In genomic region chr10:27503498-27504006, GRCh38 we compare ENCODE assay signal across 8 cellular contexts. TPM values are rescaled to one million over a fixed set of nuclear protein-coding genes. Genes with fewer than 3 reads are reported as not detected.
DNase-seq lines count a peak whose midpoint lies in the region; ATAC-seq and TF ChIP-seq lines count a peak whose summit lies in the region.

No MANE protein-coding gene starts in this region.

- H3K4me1 ChIP-seq in HEK293 (ENCODE audit: control insufficient read depth, insufficient read depth, low read length) (no peaks in the 10 kb centered on the region), iPS DF 6.9 (ENCODE audit: control insufficient read depth, insufficient read depth, low read length) (no peaks in the 10 kb centered on the region; the same call in 1 of the 2 replicates)

- WGBS in iPS DF 6.9 (ENCODE audit: insufficient coverage, insufficient read length) = no CpG with 5 or more reads among the region's 4 CpGs

- H3K36me3 ChIP-seq in HEK293 (ENCODE audit: control insufficient read depth in 2 of 2, insufficient read depth in 1 of 2, low read length in 2 of 2) (peaks cover 0 to 7% of the 10 kb centered on the region in 2 experiments; a peak in 1 of 3 replicates), iPS DF 6.9 (ENCODE audit: control insufficient read depth, insufficient read depth, low read length) (no peaks in the 10 kb centered on the region)

- H3K27ac ChIP-seq in HEK293 (ENCODE audit: extremely low read depth, low read depth, low read length) (no peak overlapping the region), iPS DF 6.9 (ENCODE audit: low read length) (no peak overlapping the region)

- intact Hi-C loops in activated CD4-positive, alpha-beta memory T cell treated with anti-CD3 and anti-CD28 coated beads for 36 hours (cut with micrococcal nuclease) = loop anchor here (1.0 to 10.0 kb wide), 11 partner anchors 10 to 1029 kb away; partner anchors contain the start of gene YME1L1

- H3K9me3 Mint-ChIP-seq in activated CD4-positive, alpha-beta memory T cell treated with anti-CD3 and anti-CD28 coated beads for 36 hours = no peaks in the 10 kb centered on the region
- H3K9me3 Mint-ChIP-seq in stimulated activated memory B cell treated with anti-CD40 and anti-IgM and Interleukin-4, amounts not matched to agents 10 μg/mL and 1 μg/mL and 100 μg/mL, for 72 hours = peaks cover under 1% of the 10 kb centered on the region

- peak overlapping the region; percentile 100 for H3K4me3 Mint-ChIP-seq in activated CD4-positive, alpha-beta memory T cell treated with anti-CD3 and anti-CD28 coated beads for 36 hours
- H3K4me3 Mint-ChIP-seq in stimulated activated memory B cell treated with anti-CD40 and anti-IgM and Interleukin-4, amounts not matched to agents 10 μg/mL and 1 μg/mL and 100 μg/mL, for 72 hours = peak overlapping the region; percentile 92

- CTCF ChIA-PET in HEK293 (lab: Yijun Ruan, JAX) = interaction anchor here (0.6 to 0.7 kb wide), 4 partner anchors 110 to 1481 kb away, joined by 3 read pairs; no protein-coding TSS in a partner anchor
- CTCF ChIA-PET in activated CD4-positive, alpha-beta memory T cell treated with anti-CD3 and anti-CD28 coated beads for 36 hours (lab: Charles Lee) = interaction anchor here (0.8 to 1.9 kb wide), 7 partner anchors 10 to 738 kb away, joined by 3 to 8 read pairs (median 4); no protein-coding TSS in a partner anchor

- no peak for DNase-seq in activated CD4-positive, alpha-beta memory T cell treated with anti-CD3 and anti-CD28 coated beads for 36 hours
- no peak for DNase-seq in iPS DF 6.9 (ENCODE audit: low read depth, low spot score)
- no peak for DNase-seq in RPMI8226
- DNase-seq in central memory CD4-positive, alpha-beta T cell = no peak
- no peak for DNase-seq in dermis blood vessel endothelial cell

- no peaks in the 10 kb centered on the region for H3K27me3 ChIP-seq in iPS DF 6.9 (ENCODE audit: control insufficient read depth, insufficient read depth, low read length)

- no peak for TF ChIP-seq CTCF in HEK293 (tag by site-specific recombination; IDR thresholded peaks at IDR 0.05)

- peak overlapping the region; percentile 96 for H3K27ac Mint-ChIP-seq in activated CD4-positive, alpha-beta memory T cell treated with anti-CD3 and anti-CD28 coated beads for 36 hours
- H3K27ac Mint-ChIP-seq in stimulated activated memory B cell treated with anti-CD40 and anti-IgM and Interleukin-4, amounts not matched to agents 10 μg/mL and 1 μg/mL and 100 μg/mL, for 72 hours = peak overlapping the region; percentile 94

- no peaks in the 10 kb centered on the region for H3K9me3 ChIP-seq in HEK293 (ENCODE audit: control insufficient read depth, insufficient read depth, low read depth, low read length)
- H3K9me3 ChIP-seq in iPS DF 6.9 (ENCODE audit: control insufficient read depth, insufficient read depth, low read length) = no peaks in the 10 kb centered on the region

- ATAC-seq in stimulated activated memory B cell treated with anti-CD40 and anti-IgM and Interleukin-4, amounts not matched to agents 10 μg/mL and 1 μg/mL and 100 μg/mL, for 72 hours = no peak
- ATAC-seq in GM19351 (IDR thresholded peaks at IDR 0.05; ENCODE audit: unreplicated experiment) = no peak

- peaks cover 45% of the 10 kb centered on the region for H3K4me1 Mint-ChIP-seq in activated CD4-positive, alpha-beta memory T cell treated with anti-CD3 and anti-CD28 coated beads for 36 hours (ENCODE audit: low read depth)
- peaks cover 36% of the 10 kb centered on the region for H3K4me1 Mint-ChIP-seq in stimulated activated memory B cell treated with anti-CD40 and anti-IgM and Interleukin-4, amounts not matched to agents 10 μg/mL and 1 μg/mL and 100 μg/mL, for 72 hours

- H3K4me3 ChIP-seq in HEK293 (ENCODE audit: low read depth, low read length) (peak overlapping the region; percentile 25), iPS DF 6.9 (ENCODE audit: low read length) (peak overlapping the region; percentile 70; the same call in 1 of the 2 replicates)

- POLR2A ChIA-PET in HEK293 (lab: Yijun Ruan, JAX) = interaction anchor here (0.5 to 1.4 kb wide), 9 partner anchors 10 to 807 kb away, joined by 3 to 8 read pairs (median 3); no protein-coding TSS in a partner anchor
- POLR2A ChIA-PET in activated CD4-positive, alpha-beta memory T cell treated with anti-CD3 and anti-CD28 coated beads for 36 hours (lab: Charles Lee) = interaction anchor here (1.0 to 1.5 kb wide), 5 partner anchors 26 to 349 kb away, joined by 3 to 11 read pairs (median 4); partner anchors contain the start of gene YME1L1

- no peaks in the 10 kb centered on the region for H3K27me3 Mint-ChIP-seq in activated CD4-positive, alpha-beta memory T cell treated with anti-CD3 and anti-CD28 coated beads for 36 hours
- H3K27me3 Mint-ChIP-seq in stimulated activated memory B cell treated with anti-CD40 and anti-IgM and Interleukin-4, amounts not matched to agents 10 μg/mL and 1 μg/mL and 100 μg/mL, for 72 hours = peaks cover 8% of the 10 kb centered on the region

- H3K36me3 Mint-ChIP-seq in activated CD4-positive, alpha-beta memory T cell treated with anti-CD3 and anti-CD28 coated beads for 36 hours = peaks cover 4% of the 10 kb centered on the region
- peaks cover 6% of the 10 kb centered on the region for H3K36me3 Mint-ChIP-seq in stimulated activated memory B cell treated with anti-CD40 and anti-IgM and Interleukin-4, amounts not matched to agents 10 μg/mL and 1 μg/mL and 100 μg/mL, for 72 hours

TF ChIP-seq in HEK293, 187 proteins besides CTCF, POLR2A, EP300 and RAD21:
- TF ChIP-seq ZBTB49 (tag by site-specific recombination; IDR thresholded peaks at IDR 0.05; ENCODE audit: low read depth) (no peak), ZNF239 (tag by site-specific recombination; IDR thresholded peaks at IDR 0.05) (0 out of 2 replicates have a peak, but pooled peaks have one; percentile 30), REPIN1 (tag by site-specific recombination; IDR thresholded peaks at IDR 0.05; ENCODE audit: low read depth) (no peak), ZNF501 (tag by site-specific recombination; IDR thresholded peaks at IDR 0.05) (no peak), ZBTB21 (tag by site-specific recombination; IDR thresholded peaks at IDR 0.05) (no peak)

RNA-seq across cellular contexts. Expression of gene RAB18, which starts 0.6 kb away (rescaled TPM):
- 10 to 100 TPM; 51.7 to 54.0 TPM for total RNA-seq in activated CD4-positive, alpha-beta memory T cell treated with anti-CD3 and anti-CD28 coated beads for 36 hours
- 44.4 and 64.3 TPM in 2 replicates for total RNA-seq in dermis blood vessel endothelial cell
